Comparison of ENCODE assay signal across 11 cellular contexts in the genomic region with DNA sequence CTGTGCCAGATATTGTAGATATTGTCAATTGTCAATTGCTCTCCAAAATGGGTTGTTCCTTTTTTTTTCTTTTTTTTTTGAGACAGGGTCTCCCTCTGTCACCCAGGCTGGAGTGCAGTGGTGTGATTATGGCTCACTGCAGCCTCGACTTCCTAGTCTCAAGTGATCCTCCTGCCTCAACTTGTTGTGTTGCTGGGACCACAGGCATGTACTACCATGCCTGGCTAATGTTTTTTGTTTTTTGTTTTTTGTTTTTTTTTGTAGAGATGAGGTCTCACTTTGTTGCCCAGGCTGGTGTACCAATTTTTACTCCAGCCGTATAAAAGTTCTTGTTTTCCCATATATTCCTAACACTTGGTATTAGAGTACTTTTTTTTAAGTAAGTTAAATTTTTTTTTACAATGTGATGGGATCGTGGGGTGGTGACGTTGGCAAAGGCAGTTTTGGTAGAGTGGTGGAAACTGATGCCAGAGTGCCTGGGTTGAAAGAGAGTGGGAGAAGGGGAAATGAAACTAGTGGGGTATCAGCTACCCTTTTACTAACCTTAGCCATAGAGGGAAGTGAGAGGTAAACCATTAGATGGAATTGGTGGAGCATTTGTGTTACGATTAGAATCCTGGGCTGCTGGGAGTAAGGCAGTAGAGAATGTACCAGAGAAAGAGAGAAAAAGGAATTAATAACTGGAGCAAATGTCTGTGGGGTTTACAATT. TPM values are rescaled to one million over a fixed set of nuclear protein-coding genes. Genes with fewer than 3 reads are reported as not detected.
DNase-seq lines count a peak whose midpoint lies in the region; ATAC-seq and TF ChIP-seq lines count a peak whose summit lies in the region.
"Had no signal": no experiment of that assay in that cellular context is flagged by ENCODE, and none has a peak within 500 bp of the region (broad histone marks: within the 10 kb centered on the region; RNA-seq: fewer than 3 reads in every experiment).

No MANE protein-coding gene starts in this region.

- H3K27me3 Mint-ChIP-seq in activated B cell treated with CpG ODN at 0.5 μM for 24 hours = no peaks in the 10 kb centered on the region
- no peaks in the 10 kb centered on the region for H3K27me3 Mint-ChIP-seq in activated naive CD4-positive, alpha-beta T cell treated with anti-CD3 and anti-CD28 coated beads for 36 hours (ENCODE audit: low read depth)
- H3K27me3 Mint-ChIP-seq in activated CD4-positive, alpha-beta T cell treated with anti-CD3 and anti-CD28 coated beads, Interleukin-2, amount 10 ng/mL, durations not matched to agents 24 days and 14 days = no peaks in the 10 kb centered on the region
- H3K27me3 Mint-ChIP-seq: CD4-positive, CD25-positive, alpha-beta regulatory T cell had no signal

- POLR2A ChIA-PET in activated B cell treated with CpG ODN at 0.5 μM for 24 hours (lab: Charles Lee) = interaction anchor here (0.7 to 2.2 kb wide), 4 partner anchors 10 to 57 kb away, joined by 3 to 17 read pairs (median 7); partner anchors contain the start of gene CDK17

- intact Hi-C loops in activated B cell treated with CpG ODN at 0.5 μM for 24 hours (cut with micrococcal nuclease) = loop anchor here (1.0 kb wide), 5 partner anchors 10 to 55 kb away; partner anchors contain the start of gene CFAP54
- intact Hi-C loops in activated naive CD4-positive, alpha-beta T cell treated with anti-CD3 and anti-CD28 coated beads for 36 hours (cut with micrococcal nuclease) = no loop called here
- intact Hi-C loops in activated CD4-positive, alpha-beta T cell treated with anti-CD3 and anti-CD28 coated beads, Interleukin-2, amount 10 ng/mL, durations not matched to agents 24 days and 14 days (cut with micrococcal nuclease) = no loop called here

- H3K4me3 Mint-ChIP-seq in activated B cell treated with CpG ODN at 0.5 μM for 24 hours = peak overlapping the region; percentile 55
- H3K4me3 Mint-ChIP-seq in activated naive CD4-positive, alpha-beta T cell treated with anti-CD3 and anti-CD28 coated beads for 36 hours = no peak overlapping the region
- H3K4me3 Mint-ChIP-seq in activated CD4-positive, alpha-beta T cell treated with anti-CD3 and anti-CD28 coated beads, Interleukin-2, amount 10 ng/mL, durations not matched to agents 24 days and 14 days = no peak overlapping the region
- H3K4me3 Mint-ChIP-seq: CD4-positive, CD25-positive, alpha-beta regulatory T cell; nephron had no signal

- no peaks in the 10 kb centered on the region for H3K9me3 Mint-ChIP-seq in activated B cell treated with CpG ODN at 0.5 μM for 24 hours
- H3K9me3 Mint-ChIP-seq in activated naive CD4-positive, alpha-beta T cell treated with anti-CD3 and anti-CD28 coated beads for 36 hours = no peaks in the 10 kb centered on the region
- H3K9me3 Mint-ChIP-seq in activated CD4-positive, alpha-beta T cell treated with anti-CD3 and anti-CD28 coated beads, Interleukin-2, amount 10 ng/mL, durations not matched to agents 24 days and 14 days = peaks cover 8% of the 10 kb centered on the region
- H3K9me3 Mint-ChIP-seq: CD4-positive, CD25-positive, alpha-beta regulatory T cell had no signal

- peak overlapping the region; percentile 62 for H3K27ac Mint-ChIP-seq in activated B cell treated with CpG ODN at 0.5 μM for 24 hours
- no peak overlapping the region for H3K27ac Mint-ChIP-seq in activated naive CD4-positive, alpha-beta T cell treated with anti-CD3 and anti-CD28 coated beads for 36 hours
- H3K27ac Mint-ChIP-seq in activated CD4-positive, alpha-beta T cell treated with anti-CD3 and anti-CD28 coated beads, Interleukin-2, amount 10 ng/mL, durations not matched to agents 24 days and 14 days = no peak overlapping the region
- H3K27ac Mint-ChIP-seq: nephron had no signal

- CTCF ChIA-PET in activated B cell treated with CpG ODN at 0.5 μM for 24 hours (lab: Charles Lee) = interaction anchor here (1.4 kb wide), 1 partner anchor 56 kb away, joined by 4 read pairs; the partner anchor contains the start of gene CDK17
- CTCF ChIA-PET in activated naive CD4-positive, alpha-beta T cell treated with anti-CD3 and anti-CD28 coated beads for 36 hours (lab: Charles Lee) = interaction anchor here (0.6 to 1.9 kb wide), 2 partner anchors 17 to 60 kb away, joined by 3 to 5 read pairs; no protein-coding TSS in a partner anchor

- no peak for DNase-seq in activated B cell treated with CpG ODN at 0.5 μM for 24 hours
- DNase-seq in activated naive CD4-positive, alpha-beta T cell treated with anti-CD3 and anti-CD28 coated beads for 36 hours = no peak
- DNase-seq in activated effector memory CD4-positive, alpha-beta T cell treated with Interleukin-2 at 50 U/mL for 16 hours = no peak
- no peak for DNase-seq in activated CD4-positive, alpha-beta T cell treated with anti-CD3 and anti-CD28 coated beads, Interleukin-2, amount 10 ng/mL, durations not matched to agents 24 days and 14 days
- DNase-seq in activated T-cell treated with anti-CD3 and anti-CD28 coated beads, Interleukin-2, amount 50 U/mL, for 48 hours = no peak
- DNase-seq: CD4-positive, CD25-positive, alpha-beta regulatory T cell; hippocampal formation had no signal

- TF ChIP-seq CTCF in activated B cell treated with CpG ODN at 0.5 μM for 24 hours (IDR thresholded peaks at IDR 0.05) = no peak

- H3K4me1 Mint-ChIP-seq in activated B cell treated with CpG ODN at 0.5 μM for 24 hours = peaks cover 28% of the 10 kb centered on the region
- peaks cover 5% of the 10 kb centered on the region for H3K4me1 Mint-ChIP-seq in activated naive CD4-positive, alpha-beta T cell treated with anti-CD3 and anti-CD28 coated beads for 36 hours (ENCODE audit: low read depth)
- peaks cover 8% of the 10 kb centered on the region for H3K4me1 Mint-ChIP-seq in activated CD4-positive, alpha-beta T cell treated with anti-CD3 and anti-CD28 coated beads, Interleukin-2, amount 10 ng/mL, durations not matched to agents 24 days and 14 days
- H3K4me1 Mint-ChIP-seq: nephron had no signal

- no peaks in the 10 kb centered on the region for H3K36me3 Mint-ChIP-seq in activated B cell treated with CpG ODN at 0.5 μM for 24 hours (ENCODE audit: low read depth)
- H3K36me3 Mint-ChIP-seq in activated naive CD4-positive, alpha-beta T cell treated with anti-CD3 and anti-CD28 coated beads for 36 hours (ENCODE audit: low read depth) = no peaks in the 10 kb centered on the region
- H3K36me3 Mint-ChIP-seq in activated CD4-positive, alpha-beta T cell treated with anti-CD3 and anti-CD28 coated beads, Interleukin-2, amount 10 ng/mL, durations not matched to agents 24 days and 14 days (ENCODE audit: low read depth) = no peaks in the 10 kb centered on the region
- H3K36me3 Mint-ChIP-seq: CD4-positive, CD25-positive, alpha-beta regulatory T cell had no signal

- ATAC-seq in GM18502 (IDR thresholded peaks at IDR 0.05; ENCODE audit: poor library complexity, unreplicated experiment) = peak; percentile 93
- peak; percentile 82 for ATAC-seq in GM21526 (IDR thresholded peaks at IDR 0.05; ENCODE audit: low FRiP score, unreplicated experiment)
- ATAC-seq in HG03175 (IDR thresholded peaks at IDR 0.05; ENCODE audit: unreplicated experiment) = peak; percentile 91
- peak; percentile 94 for ATAC-seq in activated B cell treated with CpG ODN at 0.5 μM for 24 hours (ENCODE audit: low read depth)

RNA-seq across cellular contexts. Expression of gene CFAP54, which starts 33.0 kb away (rescaled TPM):
- total RNA-seq in activated B cell treated with CpG ODN at 0.5 μM for 24 hours = 0.44 and 0.64 TPM in 2 replicates
- under 1 TPM; 0.38 to 0.64 TPM for total RNA-seq in activated naive CD4-positive, alpha-beta T cell treated with anti-CD3 and anti-CD28 coated beads for 36 hours
- total RNA-seq in activated CD4-positive, alpha-beta T cell treated with anti-CD3 and anti-CD28 coated beads, Interleukin-2, amount 10 ng/mL, durations not matched to agents 24 days and 14 days = 0.09 TPM in 2 replicates

RNA-seq across cellular contexts. Expression of gene CDK17, which starts 56.2 kb away (rescaled TPM):
- 52.1 and 57.3 TPM in 2 replicates for total RNA-seq in activated B cell treated with CpG ODN at 0.5 μM for 24 hours
- total RNA-seq in activated naive CD4-positive, alpha-beta T cell treated with anti-CD3 and anti-CD28 coated beads for 36 hours = 10 to 100 TPM; 41.4 to 45.8 TPM
- total RNA-seq in activated CD4-positive, alpha-beta T cell treated with anti-CD3 and anti-CD28 coated beads, Interleukin-2, amount 10 ng/mL, durations not matched to agents 24 days and 14 days = 28.0 and 30.5 TPM in 2 replicates
